10 cellular contexts compared by ENCODE assay signal in genomic region chr15:74397239-74398068, GRCh38. TPM values are rescaled to one million over a fixed set of nuclear protein-coding genes. Genes with fewer than 3 reads are reported as not detected.
DNase-seq lines count a peak whose midpoint lies in the region; ATAC-seq and TF ChIP-seq lines count a peak whose summit lies in the region.
"Had no signal": no experiment of that assay in that cellular context is flagged by ENCODE, and none has a peak within 500 bp of the region (broad histone marks: within the 10 kb centered on the region; RNA-seq: fewer than 3 reads in every experiment).

No MANE protein-coding gene starts in this region.

- H2AFZ ChIP-seq in GM23248 = no peak overlapping the region
- no peak overlapping the region for H2AFZ ChIP-seq in H9 (ENCODE audit: low read length)

- H4K5ac ChIP-seq in H9 (ENCODE audit: insufficient read length, low read depth, low read length) = no peak overlapping the region

- no peak overlapping the region for H3K18ac ChIP-seq in H9 (ENCODE audit: insufficient read length, low read depth, low read length)

- no peak overlapping the region for H4K91ac ChIP-seq in H9 (ENCODE audit: insufficient read length, low read depth, low read length)

- H3K9me3 ChIP-seq in GM23248 (ENCODE audit: low read depth) (no peaks in the 10 kb centered on the region), H9 (ENCODE audit: control insufficient read depth, low read depth, low read length) (no peaks in the 10 kb centered on the region), BE2C (no peaks in the 10 kb centered on the region)

- H3K27me3 Mint-ChIP-seq in naive thymus-derived CD8-positive, alpha-beta T cell = no peaks in the 10 kb centered on the region
- peaks cover 6% of the 10 kb centered on the region for H3K27me3 Mint-ChIP-seq in H9 (ENCODE audit: low read depth)

- H3K79me2 ChIP-seq in GM23248 (ENCODE audit: insufficient read depth) (no peaks in the 10 kb centered on the region), H9 (ENCODE audit: insufficient read depth, low read length) (no peaks in the 10 kb centered on the region)

- H3K27ac ChIP-seq in GM23248 (peak overlapping the region; percentile 87), H9 (ENCODE audit: insufficient read length, low read depth, low read length) (no peak overlapping the region)

- peak overlapping the region in 7 of 10 donors; percentile 28 to 96 (median 57) for H3K27ac Mint-ChIP-seq in naive thymus-derived CD8-positive, alpha-beta T cell
- H3K27ac Mint-ChIP-seq in H9 = no peak overlapping the region; a peak in 1 of 7 replicates

- no peak overlapping the region for H3K4ac ChIP-seq in H9 (ENCODE audit: low read depth, low read length)

- peaks cover 86% of the 10 kb centered on the region for H3F3A ChIP-seq in GM23248 (ENCODE audit: insufficient read depth)

- no peak for TF ChIP-seq CTCF in GM10248 (IDR thresholded peaks at IDR 0.05; ENCODE audit: control extremely low read depth, extremely low read depth, low read depth, missing control alignments)
- no peak for TF ChIP-seq CTCF in H9 (conservative IDR thresholded peaks at IDR 0.05)
- TF ChIP-seq CTCF in BE2C (IDR thresholded peaks at IDR 0.05; ENCODE audit: low read depth, low read length) = no peak

- no peak overlapping the region for H2AK5ac ChIP-seq in H9 (ENCODE audit: insufficient read length, low read length)

- H2BK15ac ChIP-seq in H9 (ENCODE audit: low read depth, low read length) = no peak overlapping the region

- H2BK20ac ChIP-seq in H9 (ENCODE audit: low read depth, low read length, poor library complexity, severe bottlenecking) = no peak overlapping the region

- no peaks in the 10 kb centered on the region for H3K9me3 Mint-ChIP-seq in naive thymus-derived CD8-positive, alpha-beta T cell
- H3K9me3 Mint-ChIP-seq in H9 = no peaks in the 10 kb centered on the region

- H3K4me1 ChIP-seq in GM23248 (ENCODE audit: insufficient read depth) = peaks cover 74% of the 10 kb centered on the region
- H3K4me1 ChIP-seq in H9 (ENCODE audit: insufficient read depth, low read length) = peaks cover 5% of the 10 kb centered on the region; the same call in 1 of the 2 replicates
- no peaks in the 10 kb centered on the region for H3K4me1 ChIP-seq in BE2C

- no peaks in the 10 kb centered on the region for H3K79me1 ChIP-seq in H9 (ENCODE audit: insufficient read depth, low read depth, low read length, poor library complexity, severe bottlenecking)

- in situ Hi-C loops in GM23248 (cut with MboI) = no loop called here

- H4K20me1 ChIP-seq in GM23248 (ENCODE audit: insufficient read depth) (no peaks in the 10 kb centered on the region), H9 (ENCODE audit: control insufficient read depth, insufficient read depth, insufficient read length) (no peaks in the 10 kb centered on the region)

- no peak for DNase-seq in GM23248
- DNase-seq in RPMI8226 = peak; percentile 78
- DNase-seq in naive thymus-derived CD8-positive, alpha-beta T cell = no peak
- no peak for DNase-seq in GM10248 (ENCODE audit: extremely low spot score)
- no peak for DNase-seq in H9
- DNase-seq in BE2C = no peak
- DNase-seq: activated CD4-positive, CD25-positive, alpha-beta regulatory T cell treated with anti-CD3 and anti-CD28 coated beads, Interleukin-2, amount 50 U/mL, for 72 hours; NCI-H2107 had no signal

- H3K56ac ChIP-seq in H9 (ENCODE audit: insufficient read length, low read depth, low read length) = no peak overlapping the region

- no peak overlapping the region for H3K23ac ChIP-seq in H9 (ENCODE audit: insufficient read length, low read depth, low read length)

- H3K36me3 Mint-ChIP-seq in naive thymus-derived CD8-positive, alpha-beta T cell = no peaks in the 10 kb centered on the region
- H3K36me3 Mint-ChIP-seq in H9 (ENCODE audit: insufficient read depth in 1 of 3, low read depth in 3 of 3) = no peaks in the 10 kb centered on the region

- peaks cover 40 to 87% (median 72%) of the 10 kb centered on the region in 4 donors for H3K4me1 Mint-ChIP-seq in naive thymus-derived CD8-positive, alpha-beta T cell
- peaks cover 16 to 30% of the 10 kb centered on the region in 2 experiments for H3K4me1 Mint-ChIP-seq in H9

- 82 to 86% methylated on average over 5 to 6 of the region's 6 CpGs for WGBS in GM23248 (ENCODE audit: low coverage in 1 of 2, low lambda C conversion rate in 2 of 2, missing lambda C conversion rate in 2 of 2), 2 experiments
- WGBS in H9 (ENCODE audit: extremely low coverage, insufficient read length, low lambda C conversion rate) = no CpG with 5 or more reads among the region's 6 CpGs

- peak; percentile 22 for ATAC-seq in GM18498 (IDR thresholded peaks at IDR 0.05; ENCODE audit: unreplicated experiment)
- no peak for ATAC-seq in naive thymus-derived CD8-positive, alpha-beta T cell
- ATAC-seq: right cardiac atrium had no signal

- POLR2A ChIA-PET in naive thymus-derived CD8-positive, alpha-beta T cell (lab: Charles Lee) = interaction anchor here (3.0 kb wide), 1 partner anchor 12 kb away, joined by 14 read pairs; no protein-coding TSS in a partner anchor
- POLR2A ChIA-PET in GM10248 (lab: Yijun Ruan, JAX) = interaction anchor here (0.5 to 2.5 kb wide), 4 partner anchors 13 to 37 kb away, joined by 3 to 9 read pairs (median 4); no protein-coding TSS in a partner anchor

- H2BK12ac ChIP-seq in H9 (ENCODE audit: insufficient read length, low read depth, low read length) = no peak overlapping the region

- CTCF ChIA-PET in GM10248 (lab: Yijun Ruan, JAX) = interaction anchor here (1.0 to 14.7 kb wide), 4 partner anchors 13 to 35 kb away, joined by 4 to 160 read pairs (median 50); partner anchors contain the start of gene SEMA7A

- no peak overlapping the region for H3T11ph ChIP-seq in H9 (ENCODE audit: low read length)

- peak overlapping the region in 2 of 10 donors; percentile 20 to 64 for H3K4me3 Mint-ChIP-seq in naive thymus-derived CD8-positive, alpha-beta T cell
- H3K4me3 Mint-ChIP-seq in H9 = no peak overlapping the region

- H3K4me3 ChIP-seq in GM23248 = no peak overlapping the region
- no peak overlapping the region for H3K4me3 ChIP-seq in BE2C (ENCODE audit: low read depth, low read length)

- no peaks in the 10 kb centered on the region for H3K36me3 ChIP-seq in GM23248 (ENCODE audit: low read depth)
- H3K36me3 ChIP-seq in BE2C = no peaks in the 10 kb centered on the region

- H2BK5ac ChIP-seq in H9 (ENCODE audit: insufficient read length, low read length) = no peak overlapping the region

- no peak overlapping the region for H4K8ac ChIP-seq in H9 (replicated peaks; ENCODE audit: insufficient read length, low read depth, low read length)

- H3K4me2 ChIP-seq in GM23248 (ENCODE audit: unreplicated experiment) (peak overlapping the region; percentile 57), H9 (ENCODE audit: insufficient read depth, insufficient read length, low read length) (no peak overlapping the region)

- H3K9me2 ChIP-seq in GM23248 (ENCODE audit: insufficient read depth) = no peaks in the 10 kb centered on the region

- H3K27me3 ChIP-seq in GM23248 (replicated peaks; ENCODE audit: insufficient read depth) = no peaks in the 10 kb centered on the region
- no peaks in the 10 kb centered on the region for H3K27me3 ChIP-seq in H9 (ENCODE audit: insufficient read depth, low read length)
- no peaks in the 10 kb centered on the region for H3K27me3 ChIP-seq in BE2C

- no peak overlapping the region for H2BK120ac ChIP-seq in H9 (ENCODE audit: low read depth, low read length, poor library complexity, severe bottlenecking)

- no peaks in the 10 kb centered on the region for H3K23me2 ChIP-seq in H9 (ENCODE audit: insufficient read length, low read depth, low read length, poor library complexity, severe bottlenecking)

- H3K14ac ChIP-seq in H9 (ENCODE audit: insufficient read depth, low read length) = no peak overlapping the region

- H3K9ac ChIP-seq in GM23248 = peak overlapping the region; percentile 55
- H3K9ac ChIP-seq in H9 (ENCODE audit: extremely low read depth, insufficient read length, low read length) = no peak overlapping the region

RNA-seq across cellular contexts. Expression of gene CYP11A1, which starts 30.0 kb away (rescaled TPM):
- 0.25 and 0.32 TPM in 2 replicates for total RNA-seq in GM23248 (2014; rRNA removed; shearing (Covaris generic))
- polyA plus RNA-seq in GM23248 (2016; fragmentation: Nextera tagmentation; extraction: Ambion mirVana) = 1.2 and 1.9 TPM in 2 replicates
- total RNA-seq in naive thymus-derived CD8-positive, alpha-beta T cell = not detected
- polyA plus RNA-seq in naive thymus-derived CD8-positive, alpha-beta T cell = not detected
- total RNA-seq in H9 (2021) = 1.7 and 2.3 TPM in 2 replicates
- not detected for polyA plus RNA-seq in BE2C (2012; ENCODE audit: insufficient read depth, insufficient read length, low read depth)

RNA-seq across cellular contexts. Expression of gene SEMA7A, which starts 36.3 kb away (rescaled TPM):
- 132 and 151 TPM in 2 replicates for total RNA-seq in GM23248 (2014; rRNA removed; shearing (Covaris generic))
- polyA plus RNA-seq in GM23248 (2016; fragmentation: Nextera tagmentation; extraction: Ambion mirVana) = 41.2 and 42.3 TPM in 2 replicates
- 1 to 10 TPM; 3.2 TPM for total RNA-seq in naive thymus-derived CD8-positive, alpha-beta T cell
- polyA plus RNA-seq in naive thymus-derived CD8-positive, alpha-beta T cell = 1 to 10 TPM in 1 of 3 donors, under 1 TPM in 2; 0.09 to 1.7 (median 0.20) TPM
- 5.7 and 7.0 TPM in 2 replicates for total RNA-seq in H9 (2021)
- polyA plus RNA-seq in BE2C (2012; ENCODE audit: insufficient read depth, insufficient read length, low read depth) = 2.8 TPM

Comparison
In these comparisons a context has a peak if more than half of its experiments do, and no peak if none do; other contexts are left out.
1. H3K27ac Mint-ChIP-seq: peak in naive thymus-derived CD8-positive, alpha-beta T cell (7 of 10); none in H9 (0 of 3).
2. RNA of gene SEMA7A, which starts 36.3 kb away (total RNA-seq): 132 to 151 TPM in GM23248; 5.7 to 7.0 TPM in H9 and 3.2 TPM in naive thymus-derived CD8-positive, alpha-beta T cell; every median in the first group is over 10 times any median in the second.